In genomic region chr17:58136669-58137279, GRCh38 we compare ENCODE assay signal across 11 cellular contexts. TPM values are rescaled to one million over a fixed set of nuclear protein-coding genes. Genes with fewer than 3 reads are reported as not detected.
DNase-seq lines count a peak whose midpoint lies in the region; ATAC-seq, FAIRE-seq and TF ChIP-seq lines count a peak whose summit lies in the region.
"Had no signal": no experiment of that assay in that cellular context is flagged by ENCODE, and none has a peak within 500 bp of the region (broad histone marks: within the 10 kb centered on the region; RNA-seq: fewer than 3 reads in every experiment).

No MANE protein-coding gene starts in this region.

- FAIRE-seq in urothelium cell line (lab: Jason Lieb, UNC): peak; percentile 23
- FAIRE-seq: islet of Langerhans had no signal

- H3F3A ChIP-seq in PC-9 (ENCODE audit: insufficient read depth, low read depth): no peaks in the 10 kb centered on the region

- CTCF ChIA-PET in PC-9 (lab: Charles Lee): no interaction called here

- H4K20me1 ChIP-seq in PC-9 (ENCODE audit: insufficient read depth): no peaks in the 10 kb centered on the region

- no peak overlapping the region for H3K4me2 ChIP-seq in PC-9

- BruUV-seq in PC-9 (replicated peaks; lab: Mats Ljungman, UMichigan): no TSS peak

- no peak overlapping the region for H3K4me3 ChIP-seq in left ventricle myocardium inferior
- no peak overlapping the region for H3K4me3 ChIP-seq in PC-9
- H3K4me3 ChIP-seq: sigmoid colon had no signal

- POLR2A ChIA-PET in PC-9 (lab: Charles Lee; ENCODE audit: unreplicated experiment): no interaction called here

- H3K36me3 ChIP-seq in left ventricle myocardium inferior (no peaks in the 10 kb centered on the region), PC-9 (ENCODE audit: low read depth) (no peaks in the 10 kb centered on the region)
- H3K36me3 ChIP-seq: sigmoid colon had no signal

- ATAC-seq in esophagus mucosa (peak; percentile 33), HG03095 (IDR thresholded peaks at IDR 0.05; ENCODE audit: unreplicated experiment) (no peak)

- H3K27me3 ChIP-seq in left ventricle myocardium inferior (ENCODE audit: low read depth) (peaks cover 60% of the 10 kb centered on the region), PC-9 (ENCODE audit: insufficient read depth, low read depth) (peaks cover 87% of the 10 kb centered on the region)

- H3K27ac ChIP-seq in left ventricle myocardium inferior (replicated peaks) (no peak overlapping the region), PC-9 (no peak overlapping the region)
- H3K27ac ChIP-seq: sigmoid colon had no signal

- H2AFZ ChIP-seq in PC-9: no peak overlapping the region

- H3K4me1 ChIP-seq in left ventricle myocardium inferior (no peaks in the 10 kb centered on the region), PC-9 (replicated peaks; ENCODE audit: insufficient read depth) (no peaks in the 10 kb centered on the region)
- H3K4me1 ChIP-seq: sigmoid colon had no signal

- H3K9me3 ChIP-seq in left ventricle myocardium inferior (replicated peaks) (peaks cover 13% of the 10 kb centered on the region), PC-9 (ENCODE audit: insufficient read depth, low read depth) (no peaks in the 10 kb centered on the region)
- H3K9me3 ChIP-seq: sigmoid colon had no signal

- H3K9me2 ChIP-seq in PC-9 (ENCODE audit: insufficient read depth): no peaks in the 10 kb centered on the region

- TF ChIP-seq CTCF in left ventricle myocardium inferior (IDR thresholded peaks at IDR 0.05; ENCODE audit: borderline replicate concordance) (peak; percentile 39), PC-9 (conservative IDR thresholded peaks at IDR 0.05) (peak; percentile 69)

- DNase-seq in left ventricle myocardium inferior (no peak), cardiac septum (ENCODE audit: low spot score) (no peak), PC-9 (peak in 1 of 2 experiments; percentile 14), urothelium cell line (ENCODE audit: low spot score) (peak; percentile 58), NCI-H2029 treated with DMSO at 0.1 percent for 48 hours (lab: John Stamatoyannopoulos, UW) (no peak), germinal center (ENCODE audit: low spot score) (no peak)
- DNase-seq: sigmoid colon; stimulated activated naive CD4-positive, alpha-beta T cell had no signal

- H3K79me2 ChIP-seq in PC-9 (ENCODE audit: low read depth): no peaks in the 10 kb centered on the region

- intact Hi-C loops in left ventricle myocardium inferior (cut with micrococcal nuclease): no loop called here
- intact Hi-C loops in cardiac septum (cut with DNase I): no loop called here
- intact Hi-C loops in PC-9 (cut with micrococcal nuclease; ENCODE audit: unreplicated experiment): no loop called here

RNA-seq across cellular contexts. Expression of gene OR4D1, which starts 11.4 kb away (rescaled TPM):
- not detected for total RNA-seq in left ventricle myocardium inferior
- total RNA-seq in cardiac septum: not detected
- total RNA-seq in PC-9 (2021): not detected in 2 replicates
- not detected for total RNA-seq in esophagus mucosa
- total RNA-seq: sigmoid colon had no signal

RNA-seq across cellular contexts. Expression of gene OR4D2, which starts 30.0 kb away (rescaled TPM):
- total RNA-seq in left ventricle myocardium inferior: not detected
- not detected for total RNA-seq in cardiac septum
- total RNA-seq in PC-9 (2021): not detected in 2 replicates
- not detected for total RNA-seq in esophagus mucosa
- total RNA-seq: sigmoid colon had no signal

RNA-seq across cellular contexts. Expression of gene DYNLL2, which starts 53.6 kb away (rescaled TPM):
- 93.5 TPM for total RNA-seq in left ventricle myocardium inferior
- total RNA-seq in cardiac septum: 79.4 TPM
- total RNA-seq in PC-9 (2021): 29.3 and 36.2 TPM in 2 replicates
- total RNA-seq in esophagus mucosa: 18.6 TPM

RNA-seq across cellular contexts. Expression of gene EPX, which starts 55.8 kb away (rescaled TPM):
- total RNA-seq in left ventricle myocardium inferior: not detected
- total RNA-seq in cardiac septum: not detected
- total RNA-seq in PC-9 (2021): not detected in 2 replicates
- total RNA-seq in esophagus mucosa: not detected
- total RNA-seq: sigmoid colon had no signal
